Comparison of ENCODE assay signal across 8 cellular contexts in genomic region chr9:98255064-98255577, GRCh38. TPM values are rescaled to one million over a fixed set of nuclear protein-coding genes. Genes with fewer than 3 reads are reported as not detected.
DNase-seq lines count a peak whose midpoint lies in the region; ATAC-seq, FAIRE-seq and TF ChIP-seq lines count a peak whose summit lies in the region.

No MANE protein-coding gene starts in this region.

- peaks cover 7% of the 10 kb centered on the region; the same call in 1 of the 2 replicates for H3K4me1 ChIP-seq in ES-I3 (ENCODE audit: insufficient read depth, low read length)
- peaks cover 9% of the 10 kb centered on the region for H3K4me1 ChIP-seq in KMS-11 (ENCODE audit: low read depth, poor library complexity, severe bottlenecking)
- peaks cover 22 to 39% of the 10 kb centered on the region in 2 experiments; a peak in 4 of 5 replicates for H3K4me1 ChIP-seq in K562 (replicated peaks in 1 of 2; ENCODE audit: control insufficient read depth in 2 of 2, insufficient read depth in 2 of 2, low read length in 2 of 2)
- peaks cover 0 to 6% of the 10 kb centered on the region in 2 donors for H3K4me1 ChIP-seq in kidney (ENCODE audit: control insufficient read depth in 1 of 2, insufficient read depth in 1 of 2, low read depth in 1 of 2, low read length in 2 of 2)

- CTCF ChIA-PET in K562 (lab: Yijun Ruan, JAX; ENCODE audit: low intra/inter-chr PET ratio), result interaction anchor here (1.0 kb wide), 1 partner anchor 10 kb away, joined by 3 read pairs; no protein-coding TSS in a partner anchor

- peak overlapping the region; percentile 61 for H3K4me2 ChIP-seq in KMS-11
- peak overlapping the region; percentile 91 for H3K4me2 ChIP-seq in K562 (ENCODE audit: insufficient read depth, low read length)

- H3K4me1 Mint-ChIP-seq in stimulated activated naive CD8-positive, alpha-beta T cell treated with anti-CD3 and anti-CD28 coated beads, Interleukin-15, Interleukin-2, amounts not matched to agents 100 ng/mL and 50 ng/mL, for 24 hours (ENCODE audit: low read depth), result peaks cover 17% of the 10 kb centered on the region

- DNase-seq in K562 (ENCODE audit: extremely low read depth in 1 of 4, low spot score in 3 of 4), result peak in 1 of 4 experiments; percentile 44
- no peak for DNase-seq in kidney
- DNase-seq in NCI-H1417 treated with DMSO at 0.1 percent for 48 hours (lab: John Stamatoyannopoulos, UW), result no peak

- POLR2A ChIA-PET in K562 (lab: Yijun Ruan, JAX), result interaction anchor here (0.6 to 2.8 kb wide), 13 partner anchors 14 to 820 kb away, joined by 3 to 21 read pairs (median 5); no protein-coding TSS in a partner anchor

- H3K27me3 ChIP-seq in KMS-11 (ENCODE audit: insufficient read depth, low read depth), result no peaks in the 10 kb centered on the region
- no peaks in the 10 kb centered on the region for H3K27me3 ChIP-seq in K562 (ENCODE audit: control insufficient read depth in 2 of 2, insufficient read depth in 2 of 2, low read length in 2 of 2)

- no peaks in the 10 kb centered on the region for H3K9me1 ChIP-seq in K562 (ENCODE audit: control insufficient read depth, insufficient read depth, low read length)

- TF ChIP-seq RAD21 in K562 (CRISPR knock-in tag; conservative IDR thresholded peaks at IDR 0.05 in 1 of 2, IDR thresholded peaks at IDR 0.05 in 1 of 2), result 0 out of 4 replicates have a peak, but pooled peaks of 1 of the 2 experiments have one; percentile 3

- H3K9me3 ChIP-seq in ES-I3 (ENCODE audit: control insufficient read depth, insufficient read depth, low read length), result no peaks in the 10 kb centered on the region
- H3K9me3 ChIP-seq in K562 (replicated peaks; ENCODE audit: control insufficient read depth, insufficient read depth, low read depth, low read length), result no peaks in the 10 kb centered on the region
- no peaks in the 10 kb centered on the region for H3K9me3 ChIP-seq in kidney (ENCODE audit: control insufficient read depth in 1 of 2, low read length in 2 of 2)

- H3K9ac ChIP-seq in ES-I3 (ENCODE audit: low read depth, low read length) (peak overlapping the region; percentile 86), KMS-11 (peak overlapping the region; percentile 18; the same call in 1 of the 2 replicates), K562 (ENCODE audit: insufficient read depth in 1 of 2, low read depth in 2 of 2, low read length in 2 of 2) (peak overlapping the region; percentile 78 to 99), kidney (ENCODE audit: low read length in 2 of 2) (peak overlapping the region; percentile 82 to 88)

- no peaks in the 10 kb centered on the region for H3K9me3 Mint-ChIP-seq in stimulated activated naive CD8-positive, alpha-beta T cell treated with anti-CD3 and anti-CD28 coated beads, Interleukin-15, Interleukin-2, amounts not matched to agents 100 ng/mL and 50 ng/mL, for 24 hours

- TF ChIP-seq EP300 in K562 (IDR thresholded peaks at IDR 0.05; ENCODE audit: low read length), result no peak

- peak; percentile 13 for ATAC-seq in GM21447 (IDR thresholded peaks at IDR 0.05; ENCODE audit: unreplicated experiment)
- ATAC-seq in K562, result peak; percentile 16
- no peak for ATAC-seq in GM19328 (IDR thresholded peaks at IDR 0.05; ENCODE audit: unreplicated experiment)

- H3K27ac Mint-ChIP-seq in stimulated activated naive CD8-positive, alpha-beta T cell treated with anti-CD3 and anti-CD28 coated beads, Interleukin-15, Interleukin-2, amounts not matched to agents 100 ng/mL and 50 ng/mL, for 24 hours, result no peak overlapping the region

- H3K36me3 ChIP-seq in ES-I3 (ENCODE audit: insufficient read depth, low read length) (no peaks in the 10 kb centered on the region), KMS-11 (ENCODE audit: insufficient read depth) (no peaks in the 10 kb centered on the region), K562 (ENCODE audit: control insufficient read depth, insufficient read depth, low read length) (peaks cover 9% of the 10 kb centered on the region; the same call in 2 of the 3 replicates), kidney (ENCODE audit: control insufficient read depth in 1 of 2, insufficient read depth in 2 of 2, low read length in 2 of 2) (no peaks in the 10 kb centered on the region)

- no peaks in the 10 kb centered on the region for H3K79me2 ChIP-seq in KMS-11 (ENCODE audit: insufficient read depth, low read depth)
- H3K79me2 ChIP-seq in K562 (ENCODE audit: control insufficient read depth, insufficient read depth, low read length), result peaks cover 24% of the 10 kb centered on the region

- H2AFZ ChIP-seq in KMS-11 (ENCODE audit: low read depth) (peak overlapping the region; percentile 96), K562 (ENCODE audit: low read depth, low read length) (peak overlapping the region; percentile 96)

- H3K27me3 Mint-ChIP-seq in stimulated activated naive CD8-positive, alpha-beta T cell treated with anti-CD3 and anti-CD28 coated beads, Interleukin-15, Interleukin-2, amounts not matched to agents 100 ng/mL and 50 ng/mL, for 24 hours, result no peaks in the 10 kb centered on the region

- H3K36me3 Mint-ChIP-seq in stimulated activated naive CD8-positive, alpha-beta T cell treated with anti-CD3 and anti-CD28 coated beads, Interleukin-15, Interleukin-2, amounts not matched to agents 100 ng/mL and 50 ng/mL, for 24 hours (ENCODE audit: low read depth), result no peaks in the 10 kb centered on the region

- no peak for TF ChIP-seq POLR2A in K562 (conservative IDR thresholded peaks at IDR 0.05)

- H4K20me1 ChIP-seq in KMS-11 (ENCODE audit: insufficient read depth), result no peaks in the 10 kb centered on the region
- H4K20me1 ChIP-seq in K562 (replicated peaks; ENCODE audit: control insufficient read depth, insufficient read depth, low read length), result no peaks in the 10 kb centered on the region

- in situ Hi-C loops in K562 (cut with MboI), result loop anchor here (25.0 kb wide), 1 partner anchor 343 kb away; the partner anchor contains the start of gene TRMO

- TF ChIP-seq CTCF in KMS-11 (conservative IDR thresholded peaks at IDR 0.05; ENCODE audit: low read depth, low read length), result no peak
- TF ChIP-seq CTCF in K562 (IDR thresholded peaks at IDR 0.05 in 2 of 3, conservative IDR thresholded peaks at IDR 0.05 in 1 of 3; ENCODE audit: insufficient read depth in 2 of 3, low read depth in 1 of 3, low read length in 3 of 3), result 0 out of 6 replicates have a peak, but pooled peaks of 2 of the 3 experiments have one; percentile 4 to 5
- no peak for TF ChIP-seq CTCF in kidney (IDR thresholded peaks at IDR 0.05; ENCODE audit: borderline replicate concordance, extremely low read depth, insufficient read depth)

- FAIRE-seq in K562 (lab: Jason Lieb, UNC) (no peak), kidney (lab: Jason Lieb, UNC) (no peak)

- BruUV-seq in K562 (replicated peaks; lab: Mats Ljungman, UMichigan), result TSS peak; percentile 66

- no peak overlapping the region for H3K4me3 ChIP-seq in KMS-11 (IDR thresholded peaks at IDR 0.05; ENCODE audit: insufficient read depth, low read depth, low read length)
- peak overlapping the region; percentile 73 for H3K4me3 ChIP-seq in K562
- peak overlapping the region; percentile 83 to 95 for H3K4me3 ChIP-seq in kidney (ENCODE audit: low read length in 2 of 2)

- H3K27ac ChIP-seq in KMS-11 (no peak overlapping the region), K562 (ENCODE audit: extremely low read depth, low read depth, low read length) (peak overlapping the region; percentile 37; the same call in 2 of the 3 replicates), kidney (ENCODE audit: low read depth in 2 of 2, low read length in 2 of 2) (peak overlapping the region; percentile 16 to 74)

- intact Hi-C loops in K562 (cut with micrococcal nuclease) (loop anchor here (5.0 kb wide), 1 partner anchor 273 kb away; the partner anchor contains the start of gene ANP32B), kidney (cut with DNase I) (no loop called here)

- 2% methylated on average over 35 of the region's 35 CpGs for WGBS in K562 (ENCODE audit: insufficient coverage, low coverage, missing lambda C conversion rate)

- peak overlapping the region; percentile 87 for H3K4me3 Mint-ChIP-seq in stimulated activated naive CD8-positive, alpha-beta T cell treated with anti-CD3 and anti-CD28 coated beads, Interleukin-15, Interleukin-2, amounts not matched to agents 100 ng/mL and 50 ng/mL, for 24 hours

TF ChIP-seq in K562, 482 proteins besides CTCF, POLR2A, EP300 and RAD21 (continues in another document):
- peak; percentile 11 for TF ChIP-seq CHD1 (IDR thresholded peaks at IDR 0.05; ENCODE audit: low read length)
- TF ChIP-seq DPF2 (IDR thresholded peaks at IDR 0.05), result no peak
- no peak for TF ChIP-seq NELFE (IDR thresholded peaks at IDR 0.05; ENCODE audit: insufficient read depth, insufficient read length)
- no peak for TF ChIP-seq STAG1 (CRISPR knock-in tag; IDR thresholded peaks at IDR 0.05; ENCODE audit: borderline replicate concordance)
- no peak for TF ChIP-seq THRAP3 (IDR thresholded peaks at IDR 0.05; ENCODE audit: borderline replicate concordance)
- no peak for TF ChIP-seq MAFK (IDR thresholded peaks at IDR 0.05; ENCODE audit: low read length)
- TF ChIP-seq CAMTA2 (CRISPR knock-in tag; conservative IDR thresholded peaks at IDR 0.05), result no peak
- peak; percentile 71 for TF ChIP-seq SAP30 (IDR thresholded peaks at IDR 0.05; ENCODE audit: borderline replicate concordance, insufficient read depth, low read depth, low read length, poor library complexity, severe bottlenecking)
- TF ChIP-seq SMAD3 (CRISPR knock-in tag; conservative IDR thresholded peaks at IDR 0.05), result no peak
- 0 out of 2 replicates have a peak, but pooled peaks have one; percentile 44 for TF ChIP-seq FOXP1 (CRISPR knock-in tag; IDR thresholded peaks at IDR 0.05)

RNA-seq across cellular contexts. Expression of gene TBC1D2, which starts 0.3 kb away (rescaled TPM):
- 7.6 and 15.3 TPM in 2 replicates for total RNA-seq in K562 (2011; cell fraction: chromatin; rRNA removed; ENCODE audit: low replicate concordance)
- total RNA-seq in K562 (2011; cell fraction: nucleolus; rRNA removed), result 9.9 and 12.0 TPM in 2 replicates
- 6.6 and 7.3 TPM in 2 replicates for total RNA-seq in K562 (2011; cell fraction: nucleoplasm; rRNA removed)
- total RNA-seq in K562 (2014; rRNA removed) (5.3 and 6.1 TPM in 2 replicates), K562 (2014; rRNA removed; fragmentation: Illumina TruSeq; extraction: Trizol) (1.4 and 1.8 TPM in 2 replicates), K562 (2015; rRNA removed; fragmentation: Illumina TruSeq; extraction: Trizol) (3.2 and 3.8 TPM in 2 replicates), K562 (2021) (6.1 and 7.0 TPM in 2 replicates), kidney (19.6 TPM)
- polyA plus RNA-seq in K562 (2011; rRNA removed) (2.5 and 3.5 TPM in 2 replicates), K562 (2014; fragmentation: Illumina TruSeq; extraction: Trizol) (2.2 and 3.9 TPM in 2 replicates), K562 (2014; fragmentation: Nextera tagmentation; extraction: Ambion mirVana) (under 1 TPM; 0.10 to 0.21 TPM), K562 (2014; rRNA removed) (5.2 and 5.4 TPM in 2 replicates), kidney (ENCODE audit: insufficient read depth, low read depth, low replicate concordance) (7.7 TPM)
- polyA plus RNA-seq in K562 (2011; cell fraction: cytosol; rRNA removed), result 2.7 and 8.4 TPM in 2 replicates
- polyA plus RNA-seq in K562 (2011; cell fraction: nucleus; rRNA removed), result 5.7 and 10.1 TPM in 2 replicates
- polyA plus RNA-seq in K562 (2012), result 4.8 and 7.1 TPM in 2 replicates
- 2.8 and 4.0 TPM in 2 replicates for polyA minus RNA-seq in K562 (2011; rRNA and poly(A)+ RNA removed)
- polyA minus RNA-seq in K562 (2011; cell fraction: cytosol; rRNA and poly(A)+ RNA removed), result 4.3 and 4.5 TPM in 2 replicates
- 4.8 and 5.6 TPM in 2 replicates for polyA minus RNA-seq in K562 (2011; cell fraction: nucleus; rRNA and poly(A)+ RNA removed)

Comparison
In these comparisons a context has a peak if more than half of its experiments do, and no peak if none do; other contexts are left out.
1. H3K9ac ChIP-seq: peak in every context shown above with its lines; median percentile 88 in K562; 86 in ES-I3; 85 in kidney; 18 in KMS-11.
2. CTCF ChIP-seq: peak in K562 (2 of 3); none in KMS-11 (single experiment) and kidney (single experiment).